Comparison of ENCODE assay signal across 10 cellular contexts in the genomic region with DNA sequence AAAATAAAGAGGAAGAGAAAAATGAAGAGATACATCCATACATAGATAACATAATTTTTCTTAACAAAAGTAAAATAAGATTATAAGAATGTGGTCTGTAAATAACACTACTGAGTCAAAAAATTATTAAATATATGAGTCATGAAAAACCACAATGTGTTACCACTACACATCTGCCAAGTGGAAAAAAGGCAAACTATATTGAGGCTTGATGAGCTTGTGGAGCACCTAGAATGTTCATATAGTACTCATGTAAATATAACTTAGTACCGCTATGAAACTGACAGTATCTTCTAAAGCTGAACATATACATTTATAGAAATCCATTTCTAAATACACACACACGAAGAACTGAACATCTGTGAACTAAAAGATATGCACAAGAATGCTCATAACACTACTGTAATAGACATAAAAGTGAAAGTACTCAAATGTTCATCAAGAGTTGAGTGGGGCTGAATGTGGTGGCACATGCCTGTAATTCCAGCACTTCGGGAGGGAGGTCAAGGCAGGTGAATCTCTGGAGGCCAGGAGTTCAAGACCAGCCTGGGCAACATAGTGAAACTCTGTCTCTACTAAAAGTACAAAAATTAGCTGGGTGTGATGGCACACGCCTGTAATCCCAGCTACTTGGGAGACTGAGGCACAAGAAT. TPM values are rescaled to one million over a fixed set of nuclear protein-coding genes. Genes with fewer than 3 reads are reported as not detected.
A peak's percentile ranks its signal among the peaks of the same experiment; 100 is the strongest.
DNase-seq lines count a peak whose midpoint lies in the region; ATAC-seq and TF ChIP-seq lines count a peak whose summit lies in the region.
"Had no signal": no experiment of that assay in that cellular context is flagged by ENCODE, and none has a peak within 500 bp of the region (broad histone marks: within the 10 kb centered on the region; RNA-seq: fewer than 3 reads in every experiment).

No MANE protein-coding gene starts in this region.

- no peaks in the 10 kb centered on the region for H3K36me3 ChIP-seq in esophagus squamous epithelium

- H3K27ac ChIP-seq in esophagus squamous epithelium: no peak overlapping the region

- H3K4me1 Mint-ChIP-seq in activated T-helper 1 cell treated with anti-CD3 and anti-CD28 coated beads, Interleukin-12 subunit alpha, Interleukin-12 subunit beta, Interleukin-2, Interleukin-4 antibody, amounts not matched to agents 30 ng/mL and 10 ng/mL and 1 ng/mL, durations not matched to agents 14 hours and 24 hours and 36 hours (ENCODE audit: low read depth): peaks cover 35% of the 10 kb centered on the region

- intact Hi-C loops in activated T-helper 1 cell treated with anti-CD3 and anti-CD28 coated beads, Interleukin-12 subunit alpha, Interleukin-12 subunit beta, Interleukin-2, Interleukin-4 antibody, amounts not matched to agents 30 ng/mL and 10 ng/mL and 1 ng/mL, durations not matched to agents 14 hours and 24 hours and 36 hours (cut with micrococcal nuclease): loop anchor here (1.0 to 5.0 kb wide), 13 partner anchors 12 to 678 kb away; a partner anchor contains a TSS
- intact Hi-C loops in esophagus squamous epithelium (cut with DNase I): no loop called here

- ATAC-seq in HG03025 (IDR thresholded peaks at IDR 0.05; ENCODE audit: low FRiP score, unreplicated experiment): peak; percentile 98
- ATAC-seq: left lobe of liver had no signal

- peaks cover 1% of the 10 kb centered on the region for H3K27me3 Mint-ChIP-seq in activated T-helper 1 cell treated with anti-CD3 and anti-CD28 coated beads, Interleukin-12 subunit alpha, Interleukin-12 subunit beta, Interleukin-2, Interleukin-4 antibody, amounts not matched to agents 30 ng/mL and 10 ng/mL and 1 ng/mL, durations not matched to agents 14 hours and 24 hours and 36 hours (ENCODE audit: insufficient read depth)

- H3K4me1 ChIP-seq in esophagus squamous epithelium: no peaks in the 10 kb centered on the region

- H3K36me3 Mint-ChIP-seq in activated T-helper 1 cell treated with anti-CD3 and anti-CD28 coated beads, Interleukin-12 subunit alpha, Interleukin-12 subunit beta, Interleukin-2, Interleukin-4 antibody, amounts not matched to agents 30 ng/mL and 10 ng/mL and 1 ng/mL, durations not matched to agents 14 hours and 24 hours and 36 hours (ENCODE audit: low read depth): peaks cover 18% of the 10 kb centered on the region

- no peak for TF ChIP-seq POLR2A in esophagus squamous epithelium (IDR thresholded peaks at IDR 0.05)

- H3K4me3 Mint-ChIP-seq in activated T-helper 1 cell treated with anti-CD3 and anti-CD28 coated beads, Interleukin-12 subunit alpha, Interleukin-12 subunit beta, Interleukin-2, Interleukin-4 antibody, amounts not matched to agents 30 ng/mL and 10 ng/mL and 1 ng/mL, durations not matched to agents 14 hours and 24 hours and 36 hours: peak overlapping the region; percentile 19

- H3K9me3 Mint-ChIP-seq in activated T-helper 1 cell treated with anti-CD3 and anti-CD28 coated beads, Interleukin-12 subunit alpha, Interleukin-12 subunit beta, Interleukin-2, Interleukin-4 antibody, amounts not matched to agents 30 ng/mL and 10 ng/mL and 1 ng/mL, durations not matched to agents 14 hours and 24 hours and 36 hours: peaks cover 10% of the 10 kb centered on the region

- no peak overlapping the region for H3K4me3 ChIP-seq in esophagus squamous epithelium

- H3K9me3 ChIP-seq in esophagus squamous epithelium: no peaks in the 10 kb centered on the region

- H3K27ac Mint-ChIP-seq in activated T-helper 1 cell treated with anti-CD3 and anti-CD28 coated beads, Interleukin-12 subunit alpha, Interleukin-12 subunit beta, Interleukin-2, Interleukin-4 antibody, amounts not matched to agents 30 ng/mL and 10 ng/mL and 1 ng/mL, durations not matched to agents 14 hours and 24 hours and 36 hours: peak overlapping the region; percentile 69

- 62 to 80% methylated on average over 4 of the region's 4 CpGs for WGBS in esophagus squamous epithelium, 2 donors

- H3K27me3 ChIP-seq in esophagus squamous epithelium: no peaks in the 10 kb centered on the region

- TF ChIP-seq CTCF in esophagus squamous epithelium (IDR thresholded peaks at IDR 0.05): no peak

- peak; percentile 16 for DNase-seq in stimulated activated naive CD4-positive, alpha-beta T cell treated with Interleukin-2 at 50 U/mL for 16 hours (lab: John Stamatoyannopoulos, UW)
- no peak for DNase-seq in stimulated activated naive CD4-positive, alpha-beta T cell (lab: John Stamatoyannopoulos, UW)
- DNase-seq in activated T-helper 1 cell treated with anti-CD3 and anti-CD28 coated beads, Interleukin-12 subunit alpha, Interleukin-12 subunit beta, Interleukin-2, Interleukin-4 antibody, amounts not matched to agents 30 ng/mL and 10 ng/mL and 1 ng/mL, durations not matched to agents 14 hours and 24 hours and 36 hours (ENCODE audit: low spot score): no peak
- DNase-seq in stromal cell of bone marrow (ENCODE audit: low read depth) (peak; percentile 50), esophagus squamous epithelium (lab: John Stamatoyannopoulos, UW) (no peak), SW480 (ENCODE audit: low spot score) (no peak), AG08396 (ENCODE audit: low spot score) (no peak)
- DNase-seq: NCI-H1417 had no signal

RNA-seq across cellular contexts. Expression of a gene that starts 18.5 kb away (rescaled TPM):
- total RNA-seq in activated T-helper 1 cell treated with anti-CD3 and anti-CD28 coated beads, Interleukin-12 subunit alpha, Interleukin-12 subunit beta, Interleukin-2, Interleukin-4 antibody, amounts not matched to agents 30 ng/mL and 10 ng/mL and 1 ng/mL, durations not matched to agents 14 hours and 24 hours and 36 hours: 12.0 and 14.5 TPM in 2 replicates
- total RNA-seq in esophagus squamous epithelium: 10 to 100 TPM in 3 of 4 donors, 1 to 10 TPM in 1; 9.6 to 16.7 (median 12.9) TPM

RNA-seq across cellular contexts. Expression of a gene that starts 23.8 kb away (rescaled TPM):
- 39.1 and 39.5 TPM in 2 replicates for total RNA-seq in activated T-helper 1 cell treated with anti-CD3 and anti-CD28 coated beads, Interleukin-12 subunit alpha, Interleukin-12 subunit beta, Interleukin-2, Interleukin-4 antibody, amounts not matched to agents 30 ng/mL and 10 ng/mL and 1 ng/mL, durations not matched to agents 14 hours and 24 hours and 36 hours
- 10 to 100 TPM in 3 of 4 donors, 1 to 10 TPM in 1; 6.3 to 22.1 (median 15.2) TPM for total RNA-seq in esophagus squamous epithelium

RNA-seq across cellular contexts. Expression of a gene that starts 48.8 kb away (rescaled TPM):
- total RNA-seq in activated T-helper 1 cell treated with anti-CD3 and anti-CD28 coated beads, Interleukin-12 subunit alpha, Interleukin-12 subunit beta, Interleukin-2, Interleukin-4 antibody, amounts not matched to agents 30 ng/mL and 10 ng/mL and 1 ng/mL, durations not matched to agents 14 hours and 24 hours and 36 hours: 28.5 and 32.5 TPM in 2 replicates
- 10 to 100 TPM; 13.8 to 41.4 (median 33.0) TPM for total RNA-seq in esophagus squamous epithelium

RNA-seq across cellular contexts. Expression of a gene that starts 48.8 kb away (rescaled TPM):
- total RNA-seq in activated T-helper 1 cell treated with anti-CD3 and anti-CD28 coated beads, Interleukin-12 subunit alpha, Interleukin-12 subunit beta, Interleukin-2, Interleukin-4 antibody, amounts not matched to agents 30 ng/mL and 10 ng/mL and 1 ng/mL, durations not matched to agents 14 hours and 24 hours and 36 hours: 35.8 and 38.9 TPM in 2 replicates
- total RNA-seq in esophagus squamous epithelium: 10 to 100 TPM; 12.4 to 32.0 (median 16.8) TPM

Comparison
In these comparisons a context has a peak if more than half of its experiments do, and no peak if none do; other contexts are left out.
1. DNase-seq: peak in stimulated activated naive CD4-positive, alpha-beta T cell treated with Interleukin-2 at 50 U/mL for 16 hours (single experiment) and stromal cell of bone marrow (single experiment); none in stimulated activated naive CD4-positive, alpha-beta T cell (0 of 6), activated T-helper 1 cell treated with anti-CD3 and anti-CD28 coated beads, Interleukin-12 subunit alpha, Interleukin-12 subunit beta, Interleukin-2, Interleukin-4 antibody, amounts not matched to agents 30 ng/mL and 10 ng/mL and 1 ng/mL, durations not matched to agents 14 hours and 24 hours and 36 hours (single experiment), esophagus squamous epithelium (single experiment), SW480 (single experiment) and AG08396 (single experiment).